15 cellular contexts compared by ENCODE assay signal in the genomic region with DNA sequence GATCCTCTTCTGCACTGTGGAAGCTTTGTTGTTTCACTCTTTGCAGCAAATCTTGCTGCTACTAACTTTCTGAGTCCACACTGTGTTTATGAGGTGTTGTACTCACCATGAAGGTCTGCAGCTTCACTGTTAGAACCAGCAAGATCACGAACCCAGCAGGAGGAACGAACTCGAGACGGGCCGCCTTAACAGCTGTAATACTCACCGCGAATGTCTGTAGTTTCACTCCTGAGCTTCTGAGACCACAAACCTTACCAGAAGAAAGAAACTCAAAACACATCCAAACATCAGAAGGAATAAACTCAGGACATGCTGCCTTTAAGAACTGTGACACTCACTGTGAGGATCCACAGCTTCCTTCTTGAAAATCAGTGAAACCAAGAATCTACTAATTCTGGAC. TPM values are rescaled to one million over a fixed set of nuclear protein-coding genes. Genes with fewer than 3 reads are reported as not detected.
DNase-seq lines count a peak whose midpoint lies in the region; ATAC-seq lines count a peak whose summit lies in the region.
"Had no signal": no experiment of that assay in that cellular context is flagged by ENCODE, and none has a peak within 500 bp of the region (broad histone marks: within the 10 kb centered on the region; RNA-seq: fewer than 3 reads in every experiment).

No MANE protein-coding gene starts in this region.

- no peak overlapping the region for H2AFZ ChIP-seq in Karpas-422 (ENCODE audit: low read length)

- H3K4me1 ChIP-seq in Karpas-422 (ENCODE audit: low read length), result no peaks in the 10 kb centered on the region

- H3K9ac ChIP-seq in Karpas-422 (ENCODE audit: low read length), result no peak overlapping the region
- H3K9ac ChIP-seq: BLaER1 treated with 17β-estradiol and CSF1 and Interleukin-3, amounts not matched to agents 10 nM and 100 nM had no signal

- no peaks in the 10 kb centered on the region for H3K36me3 ChIP-seq in Karpas-422 (ENCODE audit: insufficient read depth, low read length)
- H3K36me3 ChIP-seq: BLaER1 treated with 17β-estradiol and CSF1 and Interleukin-3, amounts not matched to agents 10 nM and 100 nM had no signal

- H3K27ac ChIP-seq in Karpas-422 (ENCODE audit: low read length), result no peak overlapping the region
- H3K27ac ChIP-seq: BLaER1 treated with 17β-estradiol and CSF1 and Interleukin-3, amounts not matched to agents 10 nM and 100 nM had no signal

- no peak overlapping the region for H3K27ac Mint-ChIP-seq in activated T-helper 17 cell treated with anti-CD3 and anti-CD28 coated beads, Interleukin-2, amount 50 U/mL, for 72 hours
- H3K27ac Mint-ChIP-seq: CD4-positive, alpha-beta T cell had no signal

- H3K36me3 Mint-ChIP-seq in activated T-helper 17 cell treated with anti-CD3 and anti-CD28 coated beads, Interleukin-2, amount 50 U/mL, for 72 hours (ENCODE audit: low read depth), result no peaks in the 10 kb centered on the region

- no peaks in the 10 kb centered on the region for H3K27me3 Mint-ChIP-seq in activated T-helper 17 cell treated with anti-CD3 and anti-CD28 coated beads, Interleukin-2, amount 50 U/mL, for 72 hours

- H3K9me3 Mint-ChIP-seq in activated T-helper 17 cell treated with anti-CD3 and anti-CD28 coated beads, Interleukin-2, amount 50 U/mL, for 72 hours, result no peaks in the 10 kb centered on the region
- H3K9me3 Mint-ChIP-seq: CD4-positive, alpha-beta T cell had no signal

- no peak overlapping the region for H3K4me3 ChIP-seq in Karpas-422 (ENCODE audit: low read length)
- H3K4me3 ChIP-seq: BLaER1 treated with 17β-estradiol and CSF1 and Interleukin-3, amounts not matched to agents 10 nM and 100 nM had no signal

- peak; percentile 51 for DNase-seq in MV-4-11 (lab: John Stamatoyannopoulos, UW)
- no peak for DNase-seq in Karpas-422
- DNase-seq in Right ventricle myocardium superior, result no peak
- DNase-seq: ACHN; Calu3; CD4-positive, alpha-beta T cell; DMS79; EL; HCEC 1CT; IMR-90 had no signal

- no peaks in the 10 kb centered on the region for H3K79me2 ChIP-seq in Karpas-422 (ENCODE audit: low read length)

- H3K9me2 ChIP-seq in Karpas-422 (replicated peaks; ENCODE audit: insufficient read depth, low read length), result no peaks in the 10 kb centered on the region

- no peaks in the 10 kb centered on the region for H3K27me3 ChIP-seq in Karpas-422 (ENCODE audit: low read length)
- H3K27me3 ChIP-seq: BLaER1 treated with 17β-estradiol and CSF1 and Interleukin-3, amounts not matched to agents 10 nM and 100 nM had no signal

- no peaks in the 10 kb centered on the region for H3K9me3 ChIP-seq in Karpas-422 (ENCODE audit: low read length)

- H3K4me2 ChIP-seq in Karpas-422 (ENCODE audit: low read depth, low read length, poor library complexity, severe bottlenecking), result no peak overlapping the region
- H3K4me2 ChIP-seq: BLaER1 treated with 17β-estradiol and CSF1 and Interleukin-3, amounts not matched to agents 10 nM and 100 nM had no signal

- no peaks in the 10 kb centered on the region for H3K4me1 Mint-ChIP-seq in activated T-helper 17 cell treated with anti-CD3 and anti-CD28 coated beads, Interleukin-2, amount 50 U/mL, for 72 hours

- H3K4me3 Mint-ChIP-seq in activated T-helper 17 cell treated with anti-CD3 and anti-CD28 coated beads, Interleukin-2, amount 50 U/mL, for 72 hours, result no peak overlapping the region
- H3K4me3 Mint-ChIP-seq: CD4-positive, alpha-beta T cell had no signal

- H4K20me1 ChIP-seq in Karpas-422 (ENCODE audit: insufficient read depth, low read depth, low read length), result no peaks in the 10 kb centered on the region
- H4K20me1 ChIP-seq: BLaER1 treated with 17β-estradiol and CSF1 and Interleukin-3, amounts not matched to agents 10 nM and 100 nM had no signal

- intact Hi-C loops in Right ventricle myocardium superior (cut with DNase I), result no loop called here

- ATAC-seq in GM19023 (IDR thresholded peaks at IDR 0.05; ENCODE audit: unreplicated experiment) (peak; percentile 80), HG03159 (IDR thresholded peaks at IDR 0.05; ENCODE audit: unreplicated experiment) (peak; percentile 81), Right ventricle myocardium superior (ENCODE audit: poor library complexity) (no peak), GM18870 (IDR thresholded peaks at IDR 0.05; ENCODE audit: unreplicated experiment) (no peak)
- ATAC-seq in activated T-helper 17 cell treated with anti-CD3 and anti-CD28 coated beads, Interleukin-2, amount 50 U/mL, for 72 hours (replicated peaks), result no peak

RNA-seq across cellular contexts. Expression of a gene that starts 48.1 kb away (rescaled TPM):
- total RNA-seq in Karpas-422 (2014; rRNA removed; shearing (Covaris generic); ENCODE audit: low replicate concordance), result not detected in 2 replicates
- total RNA-seq in activated T-helper 17 cell treated with anti-CD3 and anti-CD28 coated beads, Interleukin-2, amount 50 U/mL, for 72 hours, result 10 to 100 TPM; 15.7 to 18.3 TPM
- total RNA-seq in Right ventricle myocardium superior, result 5.2 TPM

Comparison
In these comparisons a context has a peak if more than half of its experiments do, and no peak if none do; other contexts are left out.
1. ATAC-seq: peak in GM19023 (single experiment) and HG03159 (single experiment); none in activated T-helper 17 cell treated with anti-CD3 and anti-CD28 coated beads, Interleukin-2, amount 50 U/mL, for 72 hours (single experiment), Right ventricle myocardium superior (single experiment) and GM18870 (single experiment).